In genomic region chr20:1118336-1119127, GRCh38 we compare ENCODE assay signal across 1 cellular context.
A peak's percentile ranks its signal among the peaks of the same experiment; 100 is the strongest.
TF ChIP-seq lines count a peak whose summit lies in the region.

PSMF1 (plus strand) TSS chr20:1118602; CDS start chr20:1118774, 172 bp downstream.

TF ChIP-seq in HepG2, 621 proteins besides CTCF, POLR2A, EP300 and RAD21 (continued from another document and continues in another):
- TF ChIP-seq ZBTB40 (IDR thresholded peaks at IDR 0.05) (peak; percentile 97), ZBTB40 (CRISPR knock-in tag; IDR thresholded peaks at IDR 0.05) (peak; percentile 96), ZNF780A (CRISPR knock-in tag; IDR thresholded peaks at IDR 0.05) (no peak; the same call in 1 of the 2 replicates), ZBTB33 (CRISPR knock-in tag; IDR thresholded peaks at IDR 0.05) (peak; percentile 89), ZNF878 (CRISPR knock-in tag; IDR thresholded peaks at IDR 0.05) (peak; percentile 89), ESRRA (CRISPR knock-in tag; IDR thresholded peaks at IDR 0.05; ENCODE audit: low read depth) (peak; percentile 93; the same call in 1 of the 2 replicates), ZNF546 (CRISPR knock-in tag; conservative IDR thresholded peaks at IDR 0.05) (no peak; the same call in 1 of the 2 replicates), ZBTB20 (CRISPR knock-in tag; IDR thresholded peaks at IDR 0.05; ENCODE audit: borderline replicate concordance, low read depth) (peak; percentile 97), DZIP1 (CRISPR knock-in tag; IDR thresholded peaks at IDR 0.05) (peak; percentile 93), DDIT3 (CRISPR knock-in tag; IDR thresholded peaks at IDR 0.05) (no peak; the same call in 1 of the 2 replicates), TRIM24 (CRISPR knock-in tag; IDR thresholded peaks at IDR 0.05) (0 out of 2 replicates have a peak, but pooled peaks have one; percentile 18), ZBTB7A (CRISPR knock-in tag; IDR thresholded peaks at IDR 0.05) (peak; percentile 76; the same call in 1 of the 2 replicates), ZNF770 (CRISPR knock-in tag; IDR thresholded peaks at IDR 0.05) (peak; percentile 95), PATZ1 (CRISPR knock-in tag; IDR thresholded peaks at IDR 0.05) (peak; percentile 91), RNF2 (conservative IDR thresholded peaks at IDR 0.05; ENCODE audit: low read depth) (peak; percentile 59; the same call in 1 of the 2 replicates), ZNF709 (CRISPR knock-in tag; IDR thresholded peaks at IDR 0.05) (peak; percentile 70; the same call in 1 of the 2 replicates), GATAD2A (CRISPR knock-in tag; IDR thresholded peaks at IDR 0.05) (peak; percentile 95), TFDP1 (CRISPR knock-in tag; IDR thresholded peaks at IDR 0.05; ENCODE audit: borderline replicate concordance) (peak; percentile 98), EED (CRISPR knock-in tag; IDR thresholded peaks at IDR 0.05) (peak; percentile 95), ZNF724P (CRISPR knock-in tag; IDR thresholded peaks at IDR 0.05; ENCODE audit: borderline replicate concordance) (no peak; the same call in none of the 2 replicates), GMEB1 (CRISPR knock-in tag; IDR thresholded peaks at IDR 0.05; ENCODE audit: borderline replicate concordance) (peak; percentile 93), LBX2 (CRISPR knock-in tag; IDR thresholded peaks at IDR 0.05; ENCODE audit: borderline replicate concordance) (peak; percentile 96), GATA4 (IDR thresholded peaks at IDR 0.05; ENCODE audit: borderline replicate concordance, low read depth) (0 out of 2 replicates have a peak, but pooled peaks have one; percentile 17), ZNF431 (CRISPR knock-in tag; IDR thresholded peaks at IDR 0.05; ENCODE audit: borderline replicate concordance, low read depth) (peak; percentile 90; the same call in 1 of the 2 replicates), ZNF75D (CRISPR knock-in tag; IDR thresholded peaks at IDR 0.05; ENCODE audit: borderline replicate concordance) (no peak), ZNF263 (CRISPR knock-in tag; IDR thresholded peaks at IDR 0.05) (peak; percentile 71), ZNF761 (CRISPR knock-in tag; conservative IDR thresholded peaks at IDR 0.05) (peak; percentile 96), NCOR1 (IDR thresholded peaks at IDR 0.05; ENCODE audit: borderline replicate concordance, low read length) (peak; percentile 46; the same call in 1 of the 2 replicates), MXD3 (CRISPR knock-in tag; IDR thresholded peaks at IDR 0.05) (peak; percentile 97), ZNF550 (CRISPR knock-in tag; IDR thresholded peaks at IDR 0.05; ENCODE audit: borderline replicate concordance) (peak; percentile 17; the same call in 1 of the 2 replicates)
